Comparison of ENCODE assay signal across 33 cellular contexts in the genomic region with DNA sequence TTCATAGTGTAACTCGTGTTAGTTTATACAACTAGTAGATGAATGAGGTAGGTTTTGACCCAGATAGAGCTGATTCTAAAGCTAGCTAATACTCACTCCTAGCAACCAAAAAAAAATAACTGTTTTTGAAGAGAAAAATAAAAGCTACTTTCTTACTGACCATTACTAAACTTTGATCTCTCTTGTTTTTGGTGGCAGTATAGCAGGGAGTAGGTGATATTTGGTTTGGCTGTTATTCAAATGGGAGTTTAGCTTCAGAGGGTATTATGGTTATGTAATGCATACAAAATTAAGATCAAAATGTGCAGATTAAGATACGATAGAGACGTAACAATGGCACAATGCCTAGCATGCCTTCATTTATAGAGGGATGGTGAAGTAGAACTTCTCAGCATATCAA.
"Had no signal": no experiment of that assay in that cellular context is flagged by ENCODE, and none has a peak within 500 bp of the region (broad histone marks: within the 10 kb centered on the region; RNA-seq: fewer than 3 reads in every experiment).

No MANE protein-coding gene starts in this region.

- H3K27me3 ChIP-seq: body of pancreas, brain microvascular endothelial cell had no signal

- H3K36me3 ChIP-seq: adrenal gland, brain microvascular endothelial cell, breast epithelium had no signal

- H3K9me3 ChIP-seq: adrenal gland, body of pancreas, breast epithelium had no signal

- DNase-seq: activated B cell treated with CpG ODN at 0.5 μM for 24 hours; activated CD4-positive, alpha-beta memory T cell treated with anti-CD3 and anti-CD28 coated beads for 36 hours; activated CD4-positive, alpha-beta T cell treated with anti-CD3 and anti-CD28 coated beads for 4 hours; activated CD4-positive, alpha-beta T cell treated with anti-CD3 and anti-CD28 coated beads, Interleukin-2, amount 10 ng/mL, durations not matched to agents 24 days and 14 days; activated CD4-positive, alpha-beta T cell treated with anti-CD3 and anti-CD28 coated beads, Interleukin-2, amount 50 U/mL, for 1 hour; activated CD4-positive, alpha-beta T cell treated with anti-CD3 and anti-CD28 coated beads, Interleukin-2, amount 50 U/mL, for 4 hours; activated CD4-positive, CD25-positive, alpha-beta regulatory T cell treated with anti-CD3 and anti-CD28 coated beads, Interleukin-2, amount 50 U/mL, for 72 hours; activated CD8-positive, alpha-beta memory T cell treated with anti-CD3 and anti-CD28 coated beads, Interleukin-2, amount 50 U/mL, for 4 hours; activated CD8-positive, alpha-beta T cell treated with anti-CD3 and anti-CD28 coated beads for 36 hours; activated effector memory CD4-positive, alpha-beta T cell treated with anti-CD3 and anti-CD28 coated beads, Interleukin-2, amount 50 U/mL, for 16 hours; activated gamma-delta T cell treated with Interleukin-2 at 50 U/mL for 16 hours; activated naive CD4-positive, alpha-beta T cell; activated naive CD4-positive, alpha-beta T cell treated with anti-CD3 and anti-CD28 coated beads for 36 hours; activated naive CD4-positive, alpha-beta T cell treated with anti-CD3 and anti-CD28 coated beads, Interleukin-2, amount 50 U/mL, for 16 hours; activated naive CD8-positive, alpha-beta T cell treated with anti-CD3 and anti-CD28 coated beads for 36 hours; activated T-cell treated with anti-CD3 and anti-CD28 coated beads for 4 hours; activated T-cell treated with anti-CD3 and anti-CD28 coated beads, Interleukin-2, amount 50 U/mL, for 1 hour; activated T-cell treated with anti-CD3 and anti-CD28 coated beads, Interleukin-2, amount 50 U/mL, for 4 hours; activated T-cell treated with anti-CD3 and anti-CD28 coated beads, Interleukin-2, amount 50 U/mL, for 72 hours; adrenal gland; amniotic stem cell; aorta; body of pancreas; brain microvascular endothelial cell; central memory CD4-positive, alpha-beta T cell; T-helper 1 cell; T-helper 2 cell; T-helper 9 cell had no signal

- H3K4me3 ChIP-seq: adrenal gland, body of pancreas, breast epithelium had no signal

- H3K27ac ChIP-seq: adrenal gland, body of pancreas, brain microvascular endothelial cell, breast epithelium, VCaP had no signal

- H3K4me1 ChIP-seq: adrenal gland, body of pancreas, breast epithelium had no signal

- ATAC-seq: activated CD8-positive, alpha-beta T cell treated with anti-CD3 and anti-CD28 coated beads for 36 hours; activated naive CD4-positive, alpha-beta T cell treated with anti-CD3 and anti-CD28 coated beads, Interleukin-2, amount 50 U/mL, for 72 hours; activated T-cell treated with anti-CD3 and anti-CD28 coated beads, Interleukin-2, amount 50 U/mL, for 4 hours; activated T-cell treated with anti-CD3 and anti-CD28 coated beads, Interleukin-2, amount 50 U/mL, for 72 hours; activated T-helper 17 cell treated with anti-CD3 and anti-CD28 coated beads, Interleukin-2, amount 50 U/mL, for 72 hours; body of pancreas had no signal

- FAIRE-seq: TTC549 had no signal
